ENCODE assay signal across 9 cellular contexts in the genomic region with DNA sequence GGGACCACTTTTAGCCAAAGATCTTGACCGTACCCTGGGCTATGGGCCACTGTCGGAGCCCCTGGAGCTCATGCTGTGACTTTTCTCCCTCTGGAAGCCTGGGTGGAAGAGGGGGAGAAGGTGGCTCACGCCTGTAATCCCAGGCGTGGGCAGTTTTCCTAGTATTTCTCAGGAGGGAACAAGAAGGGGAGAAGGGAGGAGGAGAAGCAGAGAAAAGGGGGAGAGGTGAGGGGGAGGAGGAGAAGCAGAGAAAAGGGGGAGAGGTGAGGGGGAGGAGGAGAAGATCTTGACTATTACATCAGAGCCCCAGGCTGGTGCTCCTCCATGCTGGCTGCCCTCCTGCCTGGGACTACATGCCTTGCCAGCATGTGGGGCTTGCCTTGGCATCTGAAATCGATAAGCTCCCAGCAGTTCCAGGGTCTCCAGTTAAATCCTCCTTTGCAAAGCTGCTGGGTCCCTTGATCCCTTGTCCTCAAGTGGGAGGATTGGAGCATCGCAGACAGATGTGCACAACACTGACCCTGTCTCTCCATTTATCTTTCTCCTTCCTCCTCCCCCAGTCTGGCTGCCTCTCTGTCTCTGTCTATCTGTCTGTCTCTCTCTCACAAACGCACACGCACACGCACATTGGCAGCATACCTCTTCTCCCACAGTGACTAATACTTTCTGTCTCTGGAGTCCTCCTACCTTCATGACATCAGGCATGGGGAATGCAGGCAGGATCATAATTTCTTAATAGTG. TPM values are rescaled to one million over a fixed set of nuclear protein-coding genes. Genes with fewer than 3 reads are reported as not detected.
A peak's percentile ranks its signal among the peaks of the same experiment; 100 is the strongest.
DNase-seq lines count a peak whose midpoint lies in the region; ATAC-seq and TF ChIP-seq lines count a peak whose summit lies in the region.
"Had no signal": no experiment of that assay in that cellular context is flagged by ENCODE, and none has a peak within 500 bp of the region (broad histone marks: within the 10 kb centered on the region; RNA-seq: fewer than 3 reads in every experiment).

No MANE protein-coding gene starts in this region.

- H3K36me3 ChIP-seq in body of pancreas (replicated peaks in 1 of 2; ENCODE audit: insufficient read depth in 1 of 2, low read depth in 2 of 2) (no peaks in the 10 kb centered on the region), thoracic aorta (no peaks in the 10 kb centered on the region)

- no peaks in the 10 kb centered on the region for H3K9me3 ChIP-seq in body of pancreas
- H3K9me3 ChIP-seq in thoracic aorta, result no peaks in the 10 kb centered on the region

- H3K27ac ChIP-seq in body of pancreas, result peak overlapping the region; percentile 16 to 56 (median 44)
- peak overlapping the region; percentile 46 to 54 for H3K27ac ChIP-seq in thoracic aorta

- DNase-seq in HT1080 (ENCODE audit: low read depth) (peak; percentile 90), body of pancreas (peak in 3 of 4 donors; percentile 13 to 49 (median 34)), islet precursor cell (peak; percentile 94), thoracic aorta (ENCODE audit: low spot score) (no peak)
- DNase-seq: naive thymus-derived CD4-positive, alpha-beta T cell had no signal

- H3K4me1 ChIP-seq in body of pancreas, result no peaks in the 10 kb centered on the region
- H3K4me1 ChIP-seq in thoracic aorta (ENCODE audit: control insufficient read depth in 1 of 2, low read depth in 2 of 2), result peaks cover 17 to 28% of the 10 kb centered on the region in 2 donors

- intact Hi-C loops in body of pancreas (cut with DNase I), result no loop called here

- no peak for TF ChIP-seq POLR2A in body of pancreas (IDR thresholded peaks at IDR 0.05)

- WGBS in body of pancreas, 2 donors, result 76 to 77% methylated on average over 9 of the region's 9 CpGs

- H3K4me3 ChIP-seq in body of pancreas (no peak overlapping the region), thoracic aorta (no peak overlapping the region)

- ATAC-seq in body of pancreas (peak; percentile 93), thoracic aorta (ENCODE audit: insufficient number of reproducible peaks, low FRiP score, low read depth) (no peak), HG02970 (IDR thresholded peaks at IDR 0.05; ENCODE audit: low FRiP score, unreplicated experiment) (no peak), HG03571 (IDR thresholded peaks at IDR 0.05; ENCODE audit: unreplicated experiment) (no peak), HG03139 (IDR thresholded peaks at IDR 0.05; ENCODE audit: unreplicated experiment) (no peak), GM18907 (IDR thresholded peaks at IDR 0.05; ENCODE audit: unreplicated experiment) (no peak)
- ATAC-seq: naive thymus-derived CD4-positive, alpha-beta T cell had no signal

- TF ChIP-seq CTCF in body of pancreas (IDR thresholded peaks at IDR 0.05) (no peak), thoracic aorta (IDR thresholded peaks at IDR 0.05) (no peak)

- H3K27me3 ChIP-seq in body of pancreas, result no peaks in the 10 kb centered on the region
- no peaks in the 10 kb centered on the region for H3K27me3 ChIP-seq in thoracic aorta (replicated peaks; ENCODE audit: insufficient read depth)

RNA-seq across cellular contexts. Expression of gene MRAS, which starts 41.6 kb away (rescaled TPM):
- total RNA-seq in HT1080 (2014; rRNA removed; shearing (Covaris generic)), result 2.3 and 3.1 TPM in 2 replicates
- polyA plus RNA-seq in HT1080 (2015; cell fraction: cytosol; rRNA removed), result 2.3 and 2.9 TPM in 2 replicates
- 2.9 and 4.2 TPM in 2 replicates for polyA plus RNA-seq in HT1080 (2015; cell fraction: nucleus; rRNA removed)
- 10 to 100 TPM in 1 of 2 donors, 1 to 10 TPM in 1; 9.9 to 20.1 TPM for total RNA-seq in body of pancreas
- 10 to 100 TPM; 58.6 to 62.3 TPM for total RNA-seq in thoracic aorta
- polyA plus RNA-seq: naive thymus-derived CD4-positive, alpha-beta T cell had no signal

RNA-seq across cellular contexts. Expression of gene ESYT3, which starts 44.4 kb away (rescaled TPM):
- total RNA-seq in HT1080 (2014; rRNA removed; shearing (Covaris generic)), result 0.02 and 0.40 TPM in 2 replicates
- polyA plus RNA-seq in HT1080 (2015; cell fraction: cytosol; rRNA removed), result 0.06 and 0.07 TPM in 2 replicates
- polyA plus RNA-seq in HT1080 (2015; cell fraction: nucleus; rRNA removed), result 1.3 and 3.3 TPM in 2 replicates
- total RNA-seq in body of pancreas (1 to 10 TPM; 2.0 to 6.0 TPM), thoracic aorta (1 to 10 TPM; 1.9 to 7.1 TPM)
